Comparison of ENCODE assay signal across 10 cellular contexts in the genomic region with DNA sequence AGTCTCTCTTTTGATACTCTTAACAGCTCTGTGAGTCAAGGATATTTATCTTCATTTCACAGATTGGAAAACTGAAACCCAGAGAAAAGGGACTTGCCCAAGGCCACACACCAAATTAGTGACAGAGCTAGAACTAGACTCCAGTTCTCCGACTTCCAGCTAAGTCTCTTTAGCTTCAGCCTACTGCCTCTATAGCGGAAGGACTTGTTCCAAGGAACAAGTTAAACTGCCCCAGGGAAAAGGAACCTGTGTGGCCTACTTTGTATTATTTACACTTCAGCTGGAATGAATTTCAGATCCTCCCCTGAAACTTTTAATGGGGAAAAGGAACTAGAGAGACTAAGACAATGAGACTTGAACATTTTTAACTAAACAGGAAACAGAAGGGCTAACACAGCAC. TPM values are rescaled to one million over a fixed set of nuclear protein-coding genes. Genes with fewer than 3 reads are reported as not detected.
DNase-seq lines count a peak whose midpoint lies in the region; TF ChIP-seq lines count a peak whose summit lies in the region.
"Had no signal": no experiment of that assay in that cellular context is flagged by ENCODE, and none has a peak within 500 bp of the region (broad histone marks: within the 10 kb centered on the region; RNA-seq: fewer than 3 reads in every experiment).

No MANE protein-coding gene starts in this region.

- peak overlapping the region; percentile 68 for H3K4me2 ChIP-seq in OCI-LY1 (ENCODE audit: low read length)
- H3K4me2 ChIP-seq in neural progenitor cell: no peak overlapping the region
- no peak overlapping the region for H3K4me2 ChIP-seq in Karpas-422 (ENCODE audit: low read depth, low read length, poor library complexity, severe bottlenecking)

- H3F3A ChIP-seq in OCI-LY1 (ENCODE audit: insufficient read depth, low read length) (no peaks in the 10 kb centered on the region), neural progenitor cell (ENCODE audit: low read depth) (peaks cover 31% of the 10 kb centered on the region)

- peak overlapping the region; percentile 63 to 92 (median 90) for H3K4me3 Mint-ChIP-seq in CD8-positive, alpha-beta memory T cell
- peak overlapping the region; percentile 90 for H3K4me3 Mint-ChIP-seq in neural progenitor cell

- H3K79me2 ChIP-seq in OCI-LY1 (ENCODE audit: insufficient read depth, low read length) (peaks cover 30% of the 10 kb centered on the region), neural progenitor cell (ENCODE audit: low read depth) (peaks cover 33% of the 10 kb centered on the region), Karpas-422 (ENCODE audit: low read length) (peaks cover 29% of the 10 kb centered on the region)

- peaks cover 20% of the 10 kb centered on the region for H3K4me1 ChIP-seq in CD8-positive, alpha-beta memory T cell (ENCODE audit: insufficient read depth, low read length)
- peaks cover 36% of the 10 kb centered on the region for H3K4me1 ChIP-seq in OCI-LY1 (ENCODE audit: insufficient read depth, low read length, severe bottlenecking)
- H3K4me1 ChIP-seq in neural progenitor cell: peaks cover 20% of the 10 kb centered on the region
- peaks cover 22% of the 10 kb centered on the region for H3K4me1 ChIP-seq in Karpas-422 (ENCODE audit: low read length)

- H3K36me3 ChIP-seq in CD8-positive, alpha-beta memory T cell (ENCODE audit: insufficient read depth, low read length): no peaks in the 10 kb centered on the region
- no peaks in the 10 kb centered on the region for H3K36me3 ChIP-seq in OCI-LY1 (ENCODE audit: insufficient read depth, low read length)
- no peaks in the 10 kb centered on the region for H3K36me3 ChIP-seq in neural progenitor cell
- no peaks in the 10 kb centered on the region for H3K36me3 ChIP-seq in Karpas-422 (ENCODE audit: insufficient read depth, low read length)

- H3K4me1 Mint-ChIP-seq in CD8-positive, alpha-beta memory T cell: peaks cover 30 to 47% (median 43%) of the 10 kb centered on the region in 3 donors
- peaks cover 34% of the 10 kb centered on the region for H3K4me1 Mint-ChIP-seq in neural progenitor cell

- H3K9me2 ChIP-seq in OCI-LY1 (ENCODE audit: low read depth, low read length) (no peaks in the 10 kb centered on the region), Karpas-422 (replicated peaks; ENCODE audit: insufficient read depth, low read length) (no peaks in the 10 kb centered on the region)

- H3K36me3 Mint-ChIP-seq in CD8-positive, alpha-beta memory T cell: peaks cover 0 to 9% (median 2%) of the 10 kb centered on the region in 3 donors
- no peaks in the 10 kb centered on the region for H3K36me3 Mint-ChIP-seq in neural progenitor cell

- H3K9me3 ChIP-seq in CD8-positive, alpha-beta memory T cell (ENCODE audit: low read length): no peaks in the 10 kb centered on the region
- H3K9me3 ChIP-seq in OCI-LY1 (ENCODE audit: low read length) (no peaks in the 10 kb centered on the region), neural progenitor cell (ENCODE audit: low read depth) (no peaks in the 10 kb centered on the region), Karpas-422 (ENCODE audit: low read length) (no peaks in the 10 kb centered on the region)

- H2AFZ ChIP-seq in OCI-LY1 (ENCODE audit: low read length) (no peak overlapping the region), neural progenitor cell (replicated peaks) (no peak overlapping the region), Karpas-422 (ENCODE audit: low read length) (no peak overlapping the region)

- H3K9ac ChIP-seq in OCI-LY1 (ENCODE audit: low read length) (peak overlapping the region; percentile 64; the same call in 1 of the 2 replicates), neural progenitor cell (no peak overlapping the region), Karpas-422 (ENCODE audit: low read length) (no peak overlapping the region)

- POLR2A ChIA-PET in CD8-positive, alpha-beta memory T cell (lab: Charles Lee): interaction anchor here (0.7 kb wide), 1 partner anchor 30 kb away, joined by 3 read pairs; a partner anchor contains a TSS

- no peak for DNase-seq in CD8-positive, alpha-beta memory T cell
- DNase-seq in dorsolateral prefrontal cortex (no peak), neural progenitor cell (ENCODE audit: low spot score) (no peak), Karpas-422 (no peak), EL (no peak), NCI-H2171 treated with DMSO at 0.1 percent for 48 hours (lab: John Stamatoyannopoulos, UW) (no peak), RPMI8226 (no peak)
- DNase-seq: central memory CD4-positive, alpha-beta T cell had no signal

- intact Hi-C loops in dorsolateral prefrontal cortex (cut with DNase I): no loop called here

- no peaks in the 10 kb centered on the region for H3K9me3 Mint-ChIP-seq in CD8-positive, alpha-beta memory T cell
- no peaks in the 10 kb centered on the region for H3K9me3 Mint-ChIP-seq in neural progenitor cell

- TF ChIP-seq CTCF in OCI-LY1 (IDR thresholded peaks at IDR 0.05; ENCODE audit: low read length) (no peak), dorsolateral prefrontal cortex (IDR thresholded peaks at IDR 0.05 in 54 of 56, conservative IDR thresholded peaks at IDR 0.05 in 2 of 56; ENCODE audit: low read depth in 1 of 56, partially characterized antibody in 56 of 56) (no peak), neural progenitor cell (IDR thresholded peaks at IDR 0.05) (no peak)

- H3K27me3 Mint-ChIP-seq in CD8-positive, alpha-beta memory T cell: no peaks in the 10 kb centered on the region
- peaks cover 2% of the 10 kb centered on the region for H3K27me3 Mint-ChIP-seq in neural progenitor cell (ENCODE audit: insufficient read depth, low read depth)

- no peaks in the 10 kb centered on the region for H4K20me1 ChIP-seq in OCI-LY1 (ENCODE audit: insufficient read depth, low read length)
- peaks cover 28% of the 10 kb centered on the region for H4K20me1 ChIP-seq in neural progenitor cell (ENCODE audit: low read depth)
- peaks cover 11% of the 10 kb centered on the region for H4K20me1 ChIP-seq in Karpas-422 (ENCODE audit: insufficient read depth, low read depth, low read length)

- peak overlapping the region; percentile 27 to 99 (median 98) for H3K27ac Mint-ChIP-seq in CD8-positive, alpha-beta memory T cell
- H3K27ac Mint-ChIP-seq in neural progenitor cell: peak overlapping the region; percentile 80

- H3K4me3 ChIP-seq in CD8-positive, alpha-beta memory T cell (ENCODE audit: low read length): no peak overlapping the region
- H3K4me3 ChIP-seq in OCI-LY1 (ENCODE audit: low read depth, low read length, poor library complexity, severe bottlenecking) (peak overlapping the region; percentile 83), dorsolateral prefrontal cortex (peak overlapping the region in 2 of 59 donors; percentile 81 to 84), neural progenitor cell (no peak overlapping the region), Karpas-422 (ENCODE audit: low read length) (no peak overlapping the region)

- no peaks in the 10 kb centered on the region for H3K27me3 ChIP-seq in CD8-positive, alpha-beta memory T cell (ENCODE audit: insufficient read depth, low read length, poor library complexity, severe bottlenecking)
- H3K27me3 ChIP-seq in OCI-LY1 (ENCODE audit: insufficient read depth, low read length) (no peaks in the 10 kb centered on the region), dorsolateral prefrontal cortex (no peaks in the 10 kb centered on the region), neural progenitor cell (no peaks in the 10 kb centered on the region), Karpas-422 (ENCODE audit: low read length) (no peaks in the 10 kb centered on the region)

- CTCF ChIA-PET in CD8-positive, alpha-beta memory T cell (lab: Charles Lee): interaction anchor here (1.2 to 2.0 kb wide), 5 partner anchors 9 to 141 kb away, joined by 4 to 9 read pairs (median 6); no protein-coding TSS in a partner anchor

- H3K27ac ChIP-seq in CD8-positive, alpha-beta memory T cell (ENCODE audit: low read depth, low read length): no peak overlapping the region
- peak overlapping the region; percentile 44 for H3K27ac ChIP-seq in OCI-LY1 (ENCODE audit: low read depth, low read length, poor library complexity, severe bottlenecking)
- peak overlapping the region in 38 of 59 donors; percentile 1 to 95 (median 85) for H3K27ac ChIP-seq in dorsolateral prefrontal cortex
- H3K27ac ChIP-seq in neural progenitor cell: no peak overlapping the region
- no peak overlapping the region for H3K27ac ChIP-seq in Karpas-422 (ENCODE audit: low read length)

RNA-seq across cellular contexts. Expression of a gene that starts 1.2 kb away (rescaled TPM):
- 1 to 10 TPM; 8.2 to 8.9 TPM for total RNA-seq in CD8-positive, alpha-beta memory T cell
- polyA plus RNA-seq in CD8-positive, alpha-beta memory T cell: 2.6 TPM
- total RNA-seq in dorsolateral prefrontal cortex: 10 to 100 TPM in 113 of 120 experiments, 1 to 10 TPM in 7; 7.7 to 39.9 (median 17.7) TPM
- total RNA-seq in neural progenitor cell (ENCODE audit: low replicate concordance): 10.5 and 15.0 TPM in 2 replicates
- 2.3 and 4.6 TPM in 2 replicates for total RNA-seq in Karpas-422 (2014; rRNA removed; shearing (Covaris generic); ENCODE audit: low replicate concordance)

RNA-seq across cellular contexts. Expression of a gene that starts 1.5 kb away (rescaled TPM):
- 100 to 1,000 TPM; 106 to 110 TPM for total RNA-seq in CD8-positive, alpha-beta memory T cell
- 73.5 TPM for polyA plus RNA-seq in CD8-positive, alpha-beta memory T cell
- 100 to 1,000 TPM; 140 to 428 (median 218) TPM for total RNA-seq in dorsolateral prefrontal cortex
- total RNA-seq in neural progenitor cell (ENCODE audit: low replicate concordance): 130 and 337 TPM in 2 replicates
- 29.0 and 45.3 TPM in 2 replicates for total RNA-seq in Karpas-422 (2014; rRNA removed; shearing (Covaris generic); ENCODE audit: low replicate concordance)

RNA-seq across cellular contexts. Expression of a gene that starts 21.2 kb away (rescaled TPM):
- total RNA-seq in CD8-positive, alpha-beta memory T cell: 10 to 100 TPM; 77.3 to 79.2 TPM
- polyA plus RNA-seq in CD8-positive, alpha-beta memory T cell: 82.3 TPM
- total RNA-seq in dorsolateral prefrontal cortex: 100 to 1,000 TPM in 2 of 120 experiments, 10 to 100 TPM in 118; 54.1 to 105 (median 74.6) TPM
- total RNA-seq in neural progenitor cell (ENCODE audit: low replicate concordance): 41.6 and 73.2 TPM in 2 replicates
- total RNA-seq in Karpas-422 (2014; rRNA removed; shearing (Covaris generic); ENCODE audit: low replicate concordance): 96.5 and 102 TPM in 2 replicates

RNA-seq across cellular contexts. Expression of a gene that starts 23.9 kb away (rescaled TPM):
- not detected for total RNA-seq in CD8-positive, alpha-beta memory T cell
- polyA plus RNA-seq in CD8-positive, alpha-beta memory T cell: not detected
- total RNA-seq in dorsolateral prefrontal cortex: 1 to 10 TPM in 1 of 120 experiments, under 1 TPM in 8, not detected in 111; 0.49 to 1.0 (median 0.64) TPM
- total RNA-seq in neural progenitor cell (ENCODE audit: low replicate concordance): not detected in 2 replicates
- 0.26 TPM in 1 of 2 replicates, not detected in the other for total RNA-seq in Karpas-422 (2014; rRNA removed; shearing (Covaris generic); ENCODE audit: low replicate concordance)
- total RNA-seq: urinary bladder had no signal
- polyA plus RNA-seq: urinary bladder had no signal

RNA-seq across cellular contexts. Expression of a gene that starts 30.6 kb away (rescaled TPM):
- total RNA-seq in CD8-positive, alpha-beta memory T cell: 10 to 100 TPM; 63.3 to 66.2 TPM
- polyA plus RNA-seq in CD8-positive, alpha-beta memory T cell: 79.0 TPM
- 10 to 100 TPM; 28.2 to 59.0 (median 40.8) TPM for total RNA-seq in dorsolateral prefrontal cortex
- total RNA-seq in neural progenitor cell (ENCODE audit: low replicate concordance): 44.7 and 45.6 TPM in 2 replicates
- total RNA-seq in Karpas-422 (2014; rRNA removed; shearing (Covaris generic); ENCODE audit: low replicate concordance): 37.4 and 40.9 TPM in 2 replicates

Comparison
In these comparisons a context has a peak if more than half of its experiments do, and no peak if none do; other contexts are left out.
1. H3K27ac ChIP-seq: peak in OCI-LY1 (single experiment) and dorsolateral prefrontal cortex (38 of 59); none in CD8-positive, alpha-beta memory T cell (single experiment), neural progenitor cell (single experiment) and Karpas-422 (single experiment).